Comparison of ENCODE assay signal across 9 cellular contexts in genomic region chr15:51401872-51402517, GRCh38.
A peak's percentile ranks its signal among the peaks of the same experiment; 100 is the strongest.
DNase-seq lines count a peak whose midpoint lies in the region; ATAC-seq and TF ChIP-seq lines count a peak whose summit lies in the region.
"Had no signal": no experiment of that assay in that cellular context is flagged by ENCODE, and none has a peak within 500 bp of the region (broad histone marks: within the 10 kb centered on the region; RNA-seq: fewer than 3 reads in every experiment).

No MANE protein-coding gene starts in this region.

- no peak overlapping the region for H3K27ac Mint-ChIP-seq in type B pancreatic cell
- H3K27ac Mint-ChIP-seq in natural killer cell treated with Interleukin-12 subunit alpha and Interleukin-12 subunit beta and Interleukin-15 and Interleukin-18, amount 100 ng/mL, for 72 hours: no peak overlapping the region

- H3K27ac ChIP-seq in HL-60 (replicated peaks): no peak overlapping the region

- DNase-seq in COLO829 (ENCODE audit: low spot score) (peak; percentile 38), HL-60 (ENCODE audit: low read depth in 1 of 2, low spot score in 1 of 2) (peak; percentile 35 to 64), iPS DF 19.7 (ENCODE audit: low read depth, low spot score) (peak; percentile 38), type B pancreatic cell (ENCODE audit: extremely low spot score, unreplicated experiment) (no peak)
- DNase-seq in natural killer cell treated with Interleukin-12 subunit alpha and Interleukin-12 subunit beta and Interleukin-15 and Interleukin-18, amount 100 ng/mL, for 72 hours (ENCODE audit: low spot score): no peak

- no peak overlapping the region for H3K4me3 Mint-ChIP-seq in type B pancreatic cell
- H3K4me3 Mint-ChIP-seq in natural killer cell treated with Interleukin-12 subunit alpha and Interleukin-12 subunit beta and Interleukin-15 and Interleukin-18, amount 100 ng/mL, for 72 hours: no peak overlapping the region

- peaks cover 7% of the 10 kb centered on the region for H3K4me1 Mint-ChIP-seq in type B pancreatic cell (ENCODE audit: unreplicated experiment)
- H3K4me1 Mint-ChIP-seq in natural killer cell treated with Interleukin-12 subunit alpha and Interleukin-12 subunit beta and Interleukin-15 and Interleukin-18, amount 100 ng/mL, for 72 hours (ENCODE audit: low read depth in 2 of 2): no peaks in the 10 kb centered on the region

- H3K27me3 Mint-ChIP-seq in type B pancreatic cell: peaks cover 34% of the 10 kb centered on the region
- H3K27me3 Mint-ChIP-seq in natural killer cell treated with Interleukin-12 subunit alpha and Interleukin-12 subunit beta and Interleukin-15 and Interleukin-18, amount 100 ng/mL, for 72 hours: peaks cover 14% of the 10 kb centered on the region in 2 donors

- H3K4me3 ChIP-seq in HL-60 (replicated peaks; ENCODE audit: insufficient read depth, low read length) (no peak overlapping the region), WI38 (ENCODE audit: low read depth, low read length) (no peak overlapping the region)

- H3K27me3 ChIP-seq in HL-60 (ENCODE audit: insufficient read depth, poor library complexity, severe bottlenecking): peaks cover 3% of the 10 kb centered on the region

- no peak for ATAC-seq in GM19452 (IDR thresholded peaks at IDR 0.05; ENCODE audit: unreplicated experiment)
- ATAC-seq in HG02763 (IDR thresholded peaks at IDR 0.05; ENCODE audit: unreplicated experiment): no peak
- ATAC-seq in natural killer cell treated with Interleukin-12 subunit alpha and Interleukin-12 subunit beta and Interleukin-15 and Interleukin-18, amount 100 ng/mL, for 72 hours: no peak

- no peaks in the 10 kb centered on the region for H3K9me3 Mint-ChIP-seq in type B pancreatic cell
- no peaks in the 10 kb centered on the region for H3K9me3 Mint-ChIP-seq in natural killer cell treated with Interleukin-12 subunit alpha and Interleukin-12 subunit beta and Interleukin-15 and Interleukin-18, amount 100 ng/mL, for 72 hours
- H3K9me3 Mint-ChIP-seq: IgD-negative memory B cell had no signal

- TF ChIP-seq CTCF in HL-60 (IDR thresholded peaks at IDR 0.05; ENCODE audit: insufficient read depth, low read length) (peak; percentile 79), WI38 (IDR thresholded peaks at IDR 0.05; ENCODE audit: low read depth, low read length) (peak; percentile 64), type B pancreatic cell (conservative IDR thresholded peaks at IDR 0.05) (peak; percentile 73)

- no peaks in the 10 kb centered on the region for H3K36me3 Mint-ChIP-seq in type B pancreatic cell
- H3K36me3 Mint-ChIP-seq in natural killer cell treated with Interleukin-12 subunit alpha and Interleukin-12 subunit beta and Interleukin-15 and Interleukin-18, amount 100 ng/mL, for 72 hours: no peaks in the 10 kb centered on the region

Comparison
In these comparisons a context has a peak if more than half of its experiments do, and no peak if none do; other contexts are left out.
1. DNase-seq: peak in COLO829 (single experiment), HL-60 (2 of 2) and iPS DF 19.7 (single experiment); none in type B pancreatic cell (single experiment) and natural killer cell treated with Interleukin-12 subunit alpha and Interleukin-12 subunit beta and Interleukin-15 and Interleukin-18, amount 100 ng/mL, for 72 hours (single experiment).
2. Peak in every context shown above with its lines, with median percentiles within 50 percentile points of each other: CTCF ChIP-seq.